8 cellular contexts compared by ENCODE assay signal in the genomic region with DNA sequence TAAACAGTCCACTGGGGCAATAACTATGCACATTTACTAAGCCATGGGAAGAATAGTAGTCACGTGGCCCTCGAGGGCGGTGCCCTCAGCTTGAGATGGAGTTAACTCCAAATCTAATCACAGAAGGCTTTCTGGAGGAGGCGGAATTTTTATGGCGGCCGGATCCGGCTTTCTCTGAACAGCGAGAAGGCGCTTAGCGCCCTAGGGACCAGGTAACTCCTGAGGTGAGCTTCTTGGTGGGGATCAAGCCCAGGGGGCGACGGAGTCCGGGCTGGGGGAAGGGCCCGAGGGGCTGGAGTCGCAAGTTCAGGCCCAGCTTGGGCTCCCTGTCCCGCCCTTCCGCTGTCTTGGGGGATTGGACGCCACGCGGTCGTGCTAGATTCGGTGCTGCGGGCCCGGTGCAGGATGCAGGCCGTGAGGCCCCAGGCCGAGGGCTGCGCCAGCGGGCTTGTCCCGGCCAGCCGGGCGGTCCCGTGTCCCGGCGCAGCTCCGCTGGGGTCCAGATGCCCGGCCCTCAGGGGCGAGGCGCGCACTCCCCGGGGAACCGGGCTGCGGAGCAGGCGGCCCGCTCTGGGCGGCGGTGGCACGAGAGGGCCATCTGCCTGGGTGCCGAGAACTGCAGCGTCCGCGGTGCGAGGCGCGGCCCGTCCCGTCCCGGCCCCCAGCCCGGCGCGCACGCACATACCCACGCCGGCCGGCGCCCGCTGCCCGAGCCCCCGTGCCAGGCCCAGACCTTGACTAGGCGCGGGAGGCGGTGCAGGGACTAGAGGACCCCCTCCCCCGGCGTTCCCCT. TPM values are rescaled to one million over a fixed set of nuclear protein-coding genes. Genes with fewer than 3 reads are reported as not detected.
DNase-seq lines count a peak whose midpoint lies in the region; ATAC-seq and TF ChIP-seq lines count a peak whose summit lies in the region.

No MANE protein-coding gene starts in this region.

- WGBS in IMR-90 (ENCODE audit: extremely low coverage in 2 of 2, insufficient read length in 1 of 2), 2 experiments = 79% methylated on average over 36 of the region's 73 CpGs; no CpG with 5 or more reads in 1 of the 2 experiments

- H2AK5ac ChIP-seq in IMR-90 (ENCODE audit: low read depth, low read length) = peak overlapping the region; percentile 58; the same call in 1 of the 2 replicates

- no peak for TF ChIP-seq CTCF in IMR-90 (conservative IDR thresholded peaks at IDR 0.05; ENCODE audit: low read depth, low read length)
- TF ChIP-seq CTCF in brain (conservative IDR thresholded peaks at IDR 0.05) = no peak

- peaks cover 30% of the 10 kb centered on the region for H3K4me1 Mint-ChIP-seq in brain
- H3K4me1 Mint-ChIP-seq in stimulated activated effector memory CD8-positive, alpha-beta T cell treated with anti-CD3 and anti-CD28 coated beads, Interleukin-12 subunit alpha, Interleukin-12 subunit beta, amount 100 ng/mL, for 72 hours = peaks cover 43% of the 10 kb centered on the region

- no peaks in the 10 kb centered on the region for H4K20me1 ChIP-seq in IMR-90 (ENCODE audit: insufficient read depth, low read length)

- TF ChIP-seq POLR2A in IMR-90 (IDR thresholded peaks at IDR 0.05; ENCODE audit: low read depth, low read length) = no peak

- H2BK5ac ChIP-seq in IMR-90 (ENCODE audit: low read depth, low read length, poor library complexity, severe bottlenecking) = no peak overlapping the region

- CTCF ChIA-PET in IMR-90 (lab: Yijun Ruan, JAX) = no interaction called here

- peak overlapping the region; percentile 62 for H2AK9ac ChIP-seq in IMR-90 (replicated peaks; ENCODE audit: low read depth, low read length, poor library complexity)

- H3K9me3 ChIP-seq in IMR-90 (ENCODE audit: control insufficient read depth, insufficient read depth, low read length) = no peaks in the 10 kb centered on the region

- H3K9me3 Mint-ChIP-seq in brain = no peaks in the 10 kb centered on the region
- no peaks in the 10 kb centered on the region for H3K9me3 Mint-ChIP-seq in stimulated activated effector memory CD8-positive, alpha-beta T cell treated with anti-CD3 and anti-CD28 coated beads, Interleukin-12 subunit alpha, Interleukin-12 subunit beta, amount 100 ng/mL, for 72 hours

- H3K23ac ChIP-seq in IMR-90 (ENCODE audit: low read depth, low read length) = no peak overlapping the region

- H3K56ac ChIP-seq in IMR-90 (ENCODE audit: extremely low read depth, insufficient read depth, low read length) = no peak overlapping the region

- no peak overlapping the region for H2BK120ac ChIP-seq in IMR-90 (ENCODE audit: low read depth, low read length)

- H3K27me3 Mint-ChIP-seq in brain = peaks cover 5% of the 10 kb centered on the region

- DNase-seq in IMR-90 = no peak
- DNase-seq in left kidney (ENCODE audit: low read depth, low spot score) = peak; percentile 66
- DNase-seq in stimulated activated effector memory CD8-positive, alpha-beta T cell treated with anti-CD3 and anti-CD28 coated beads, Interleukin-12 subunit alpha, Interleukin-12 subunit beta, amount 100 ng/mL, for 72 hours (ENCODE audit: low spot score in 2 of 2) = no peak
- DNase-seq in SIG-M5 (lab: John Stamatoyannopoulos, UW) = no peak
- no peak for DNase-seq in SW480 (ENCODE audit: low spot score)
- DNase-seq in NCI-H69 (lab: John Stamatoyannopoulos, UW) = no peak

- H4K5ac ChIP-seq in IMR-90 (ENCODE audit: low read depth, low read length) = no peak overlapping the region

- H3K4me3 ChIP-seq in IMR-90 (ENCODE audit: insufficient read depth, low read depth, low read length) = no peak overlapping the region

- peaks cover 18 to 21% of the 10 kb centered on the region in 2 experiments for H3K79me1 ChIP-seq in IMR-90 (ENCODE audit: low read depth in 1 of 2, low read length in 2 of 2)

- no peak overlapping the region for H2BK15ac ChIP-seq in IMR-90 (ENCODE audit: low read depth, low read length)

- H3K4me3 Mint-ChIP-seq in brain = peak overlapping the region in 3 of 5 experiments; percentile 49 to 72 (median 67)
- H3K4me3 Mint-ChIP-seq in stimulated activated effector memory CD8-positive, alpha-beta T cell treated with anti-CD3 and anti-CD28 coated beads, Interleukin-12 subunit alpha, Interleukin-12 subunit beta, amount 100 ng/mL, for 72 hours = peak overlapping the region; percentile 51

- H3K4ac ChIP-seq in IMR-90 (ENCODE audit: low read depth, low read length) = no peak overlapping the region

- no TSS peak for BruUV-seq in IMR-90 (replicated peaks; lab: Mats Ljungman, UMichigan)

- no peaks in the 10 kb centered on the region for H3K27me3 ChIP-seq in IMR-90 (ENCODE audit: control insufficient read depth, insufficient read depth, low read length)

- H3K9ac ChIP-seq in IMR-90 (ENCODE audit: low read depth, low read length) = no peak overlapping the region

- H3K27ac ChIP-seq in IMR-90 (ENCODE audit: insufficient read depth, low read length) = no peak overlapping the region

- H4K8ac ChIP-seq in IMR-90 (ENCODE audit: low read depth in 2 of 2, low read length in 2 of 2) = no peak overlapping the region; a peak in 1 of 4 replicates

- H3K14ac ChIP-seq in IMR-90 (replicated peaks; ENCODE audit: low read depth, low read length) = no peak overlapping the region

- no peak overlapping the region for H3K4me2 ChIP-seq in IMR-90 (ENCODE audit: low read depth, low read length)

- H3K18ac ChIP-seq in IMR-90 (ENCODE audit: low read depth, low read length) = no peak overlapping the region

- POLR2A ChIA-PET in IMR-90 (lab: Charles Lee; ENCODE audit: unreplicated experiment) = no interaction called here

- peaks cover 20% of the 10 kb centered on the region for H3K4me1 ChIP-seq in IMR-90 (ENCODE audit: control insufficient read depth, insufficient read depth, low read length)

- intact Hi-C loops in IMR-90 (cut with micrococcal nuclease) = loop anchor here (2.0 kb wide), 1 partner anchor 15 kb away; no protein-coding TSS in a partner anchor

- peak overlapping the region in 4 of 5 experiments; percentile 13 to 75 (median 32) for H3K27ac Mint-ChIP-seq in brain
- H3K27ac Mint-ChIP-seq in stimulated activated effector memory CD8-positive, alpha-beta T cell treated with anti-CD3 and anti-CD28 coated beads, Interleukin-12 subunit alpha, Interleukin-12 subunit beta, amount 100 ng/mL, for 72 hours = peak overlapping the region; percentile 80

- no peak for ATAC-seq in IMR-90 (ENCODE audit: low read depth)
- no peak for ATAC-seq in stimulated activated effector memory CD8-positive, alpha-beta T cell treated with anti-CD3 and anti-CD28 coated beads, Interleukin-12 subunit alpha, Interleukin-12 subunit beta, amount 100 ng/mL, for 72 hours
- ATAC-seq in GM19351 (IDR thresholded peaks at IDR 0.05; ENCODE audit: unreplicated experiment) = no peak

- dilution Hi-C loops in IMR-90 (cut with HindIII; ENCODE audit: low sequenced_read_pairs, unreplicated experiment) = no loop called here

- H3K36me3 ChIP-seq in IMR-90 (ENCODE audit: control insufficient read depth, insufficient read depth, low read length) = peaks cover 12% of the 10 kb centered on the region

- in situ Hi-C loops in IMR-90 (cut with MboI; ENCODE audit: low sequenced_read_pairs) = no loop called here

- H4K91ac ChIP-seq in IMR-90 (ENCODE audit: insufficient read depth, low read depth, low read length) = no peak overlapping the region

- H3K36me3 Mint-ChIP-seq in brain = peaks cover 21% of the 10 kb centered on the region
- H3K36me3 Mint-ChIP-seq in stimulated activated effector memory CD8-positive, alpha-beta T cell treated with anti-CD3 and anti-CD28 coated beads, Interleukin-12 subunit alpha, Interleukin-12 subunit beta, amount 100 ng/mL, for 72 hours = peaks cover 28% of the 10 kb centered on the region

- TF ChIP-seq RAD21 in IMR-90 (IDR thresholded peaks at IDR 0.05; ENCODE audit: low read length) = no peak

- no peak overlapping the region; the same call in 1 of the 2 replicates for H2BK20ac ChIP-seq in IMR-90 (ENCODE audit: low read depth, low read length)

- peak overlapping the region; percentile 82 for H2AFZ ChIP-seq in IMR-90 (replicated peaks; ENCODE audit: low read length, poor library complexity)

- H3K9me1 ChIP-seq in IMR-90 (ENCODE audit: insufficient read depth, low read length) = peaks cover 29% of the 10 kb centered on the region

TF ChIP-seq in IMR-90, 13 proteins besides CTCF, POLR2A, EP300 and RAD21:
- TF ChIP-seq NFE2L2 (IDR thresholded peaks at IDR 0.05; ENCODE audit: low read depth, low read length) (no peak), BHLHE40 (IDR thresholded peaks at IDR 0.05; ENCODE audit: low read depth, low read length) (no peak), SMC3 (IDR thresholded peaks at IDR 0.05; ENCODE audit: low read depth, low read length) (no peak), CHD1 (IDR thresholded peaks at IDR 0.05; ENCODE audit: low read depth, low read length) (no peak), MXI1 (IDR thresholded peaks at IDR 0.05; ENCODE audit: borderline replicate concordance, low read depth, low read length) (no peak)
- TF ChIP-seq, protein P1, sequence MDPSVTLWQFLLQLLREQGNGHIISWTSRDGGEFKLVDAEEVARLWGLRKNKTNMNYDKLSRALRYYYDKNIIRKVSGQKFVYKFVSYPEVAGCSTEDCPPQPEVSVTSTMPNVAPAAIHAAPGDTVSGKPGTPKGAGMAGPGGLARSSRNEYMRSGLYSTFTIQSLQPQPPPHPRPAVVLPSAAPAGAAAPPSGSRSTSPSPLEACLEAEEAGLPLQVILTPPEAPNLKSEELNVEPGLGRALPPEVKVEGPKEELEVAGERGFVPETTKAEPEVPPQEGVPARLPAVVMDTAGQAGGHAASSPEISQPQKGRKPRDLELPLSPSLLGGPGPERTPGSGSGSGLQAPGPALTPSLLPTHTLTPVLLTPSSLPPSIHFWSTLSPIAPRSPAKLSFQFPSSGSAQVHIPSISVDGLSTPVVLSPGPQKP (IDR thresholded peaks at IDR 0.05; ENCODE audit: borderline replicate concordance, low read depth, low read length) = no peak
- TF ChIP-seq, protein P2, sequence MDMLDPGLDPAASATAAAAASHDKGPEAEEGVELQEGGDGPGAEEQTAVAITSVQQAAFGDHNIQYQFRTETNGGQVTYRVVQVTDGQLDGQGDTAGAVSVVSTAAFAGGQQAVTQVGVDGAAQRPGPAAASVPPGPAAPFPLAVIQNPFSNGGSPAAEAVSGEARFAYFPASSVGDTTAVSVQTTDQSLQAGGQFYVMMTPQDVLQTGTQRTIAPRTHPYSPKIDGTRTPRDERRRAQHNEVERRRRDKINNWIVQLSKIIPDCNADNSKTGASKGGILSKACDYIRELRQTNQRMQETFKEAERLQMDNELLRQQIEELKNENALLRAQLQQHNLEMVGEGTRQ (IDR thresholded peaks at IDR 0.05; ENCODE audit: low read depth, low read length) = no peak

RNA-seq across cellular contexts. Expression of a gene that starts 1.7 kb away (rescaled TPM):
- total RNA-seq in IMR-90 (2012; rRNA removed) = 31.0 and 34.2 TPM in 2 replicates
- 7.7 and 8.1 TPM in 2 replicates for polyA plus RNA-seq in IMR-90 (2012; rRNA removed)
- 2.4 and 3.2 TPM in 2 replicates for polyA plus RNA-seq in IMR-90 (2012; cell fraction: cytosol; rRNA removed)
- 5.7 and 14.9 TPM in 2 replicates for polyA plus RNA-seq in IMR-90 (2012; cell fraction: nucleus; rRNA removed; ENCODE audit: low replicate concordance)
- 21.1 TPM for polyA plus RNA-seq in brain (ENCODE audit: insufficient read depth, low read depth, low replicate concordance)

RNA-seq across cellular contexts. Expression of a gene that starts 45.2 kb away (rescaled TPM):
- total RNA-seq in IMR-90 (2012; rRNA removed) = 0.90 and 1.7 TPM in 2 replicates
- 2.4 TPM in 2 replicates for polyA plus RNA-seq in IMR-90 (2012; rRNA removed)
- 2.5 TPM in 2 replicates for polyA plus RNA-seq in IMR-90 (2012; cell fraction: cytosol; rRNA removed)
- 5.8 and 8.5 TPM in 2 replicates for polyA plus RNA-seq in IMR-90 (2012; cell fraction: nucleus; rRNA removed; ENCODE audit: low replicate concordance)
- 0.36 TPM for polyA plus RNA-seq in brain (ENCODE audit: insufficient read depth, low read depth, low replicate concordance)
